20 cellular contexts compared by ENCODE assay signal in the genomic region with DNA sequence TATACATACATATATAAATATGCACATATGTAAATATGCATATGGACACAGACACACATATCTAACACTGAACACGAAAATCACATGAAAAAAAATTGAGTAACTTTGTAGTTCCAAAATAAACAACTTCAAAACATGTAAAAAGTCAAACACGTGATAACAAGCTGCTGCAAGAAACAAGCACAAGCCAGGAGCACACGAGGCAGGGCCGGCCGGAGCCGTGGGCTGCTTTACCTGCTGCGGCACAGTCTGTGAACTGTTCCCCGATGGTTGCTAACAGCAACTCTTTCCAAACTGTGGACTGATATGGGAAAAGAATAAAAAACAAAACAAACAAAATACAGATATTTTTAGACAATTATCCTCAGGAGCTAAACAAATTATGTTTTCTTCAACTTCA. TPM values are rescaled to one million over a fixed set of nuclear protein-coding genes. Genes with fewer than 3 reads are reported as not detected.
DNase-seq lines count a peak whose midpoint lies in the region; ATAC-seq and TF ChIP-seq lines count a peak whose summit lies in the region.
"Had no signal": no experiment of that assay in that cellular context is flagged by ENCODE, and none has a peak within 500 bp of the region (broad histone marks: within the 10 kb centered on the region; RNA-seq: fewer than 3 reads in every experiment).

No MANE protein-coding gene starts in this region.

- H3K4me3 ChIP-seq in IMR-90 (ENCODE audit: insufficient read depth, low read depth, low read length) (no peak overlapping the region), colonic mucosa (no peak overlapping the region), lung (no peak overlapping the region), stomach smooth muscle (ENCODE audit: low read length in 2 of 2) (no peak overlapping the region)
- H3K4me3 ChIP-seq: PC-9, SK-N-MC had no signal

- intact Hi-C loops in IMR-90 (cut with micrococcal nuclease), result no loop called here
- intact Hi-C loops in colonic mucosa (cut with DNase I), result no loop called here

- CTCF ChIA-PET in IMR-90 (lab: Yijun Ruan, JAX), result interaction anchor here (0.6 to 2.5 kb wide), 2 partner anchors 13 to 1370 kb away, joined by 3 to 10 read pairs; no protein-coding TSS in a partner anchor

- no peak for ATAC-seq in IMR-90 (ENCODE audit: low read depth)
- peak; percentile 61 for ATAC-seq in lung (ENCODE audit: insufficient read depth, low FRiP score)
- no peak for ATAC-seq in HG03432 (IDR thresholded peaks at IDR 0.05; ENCODE audit: unreplicated experiment)
- ATAC-seq: activated CD8-positive, alpha-beta T cell treated with anti-CD3 and anti-CD28 coated beads, Interleukin-2, amount 10 ng/mL, durations not matched to agents 7 days and 5 days; stimulated activated naive CD8-positive, alpha-beta T cell treated with anti-CD3 and anti-CD28 coated beads, Interleukin-15, amount 100 ng/mL, for 72 hours had no signal

- TF ChIP-seq RAD21 in IMR-90 (IDR thresholded peaks at IDR 0.05; ENCODE audit: low read length), result no peak

- no CpG with 5 or more reads among the region's 8 CpGs for WGBS in IMR-90 (ENCODE audit: extremely low coverage in 2 of 2, insufficient read length in 1 of 2), 2 experiments
- 60 to 82% methylated on average over 8 of the region's 8 CpGs for WGBS in lung, 2 donors

- no peak for TF ChIP-seq CTCF in IMR-90 (conservative IDR thresholded peaks at IDR 0.05; ENCODE audit: low read depth, low read length)
- TF ChIP-seq CTCF in colonic mucosa (IDR thresholded peaks at IDR 0.05), result no peak
- no peak for TF ChIP-seq CTCF in lung (IDR thresholded peaks at IDR 0.05; ENCODE audit: control extremely low read depth, extremely low read depth)

- BruUV-seq in IMR-90 (replicated peaks; lab: Mats Ljungman, UMichigan), result no TSS peak

- H3K9ac ChIP-seq in IMR-90 (ENCODE audit: low read depth, low read length), result peak overlapping the region; percentile 52
- H3K9ac ChIP-seq in colonic mucosa (ENCODE audit: low read depth in 2 of 2, low read length in 2 of 2), result no peak overlapping the region
- H3K9ac ChIP-seq in stomach smooth muscle (ENCODE audit: low read length in 2 of 2), result no peak overlapping the region

- H2BK5ac ChIP-seq in IMR-90 (ENCODE audit: low read depth, low read length, poor library complexity, severe bottlenecking), result peak overlapping the region; percentile 88

- dilution Hi-C loops in IMR-90 (cut with HindIII; ENCODE audit: low sequenced_read_pairs, unreplicated experiment), result no loop called here

- peak overlapping the region; percentile 88 for H3K18ac ChIP-seq in IMR-90 (ENCODE audit: low read depth, low read length)

- H4K8ac ChIP-seq in IMR-90 (ENCODE audit: low read depth in 2 of 2, low read length in 2 of 2), result peak overlapping the region; percentile 57 to 82

- peak overlapping the region; percentile 67 for H2AFZ ChIP-seq in IMR-90 (replicated peaks; ENCODE audit: low read length, poor library complexity)
- H2AFZ ChIP-seq: PC-9 had no signal

- H3K27ac ChIP-seq in IMR-90 (ENCODE audit: insufficient read depth, low read length) (peak overlapping the region; percentile 90), colonic mucosa (peak overlapping the region; percentile 65), lung (ENCODE audit: low read depth in 1 of 2, low read length in 1 of 2) (peak overlapping the region in 1 of 2 donors; percentile 37), stomach smooth muscle (ENCODE audit: low read length) (peak overlapping the region; percentile 58)
- H3K27ac ChIP-seq: brain microvascular endothelial cell, PC-9, SK-N-MC had no signal

- peak overlapping the region; percentile 86 for H2BK120ac ChIP-seq in IMR-90 (ENCODE audit: low read depth, low read length)

- H3K9me1 ChIP-seq in IMR-90 (ENCODE audit: insufficient read depth, low read length), result peaks cover 3% of the 10 kb centered on the region; the same call in 1 of the 2 replicates

- peak overlapping the region; percentile 39 for H3K4me2 ChIP-seq in IMR-90 (ENCODE audit: low read depth, low read length)
- H3K4me2 ChIP-seq: PC-9 had no signal

- H3K4me1 ChIP-seq in IMR-90 (ENCODE audit: control insufficient read depth, insufficient read depth, low read length) (peaks cover 13% of the 10 kb centered on the region), colonic mucosa (peaks cover 7% of the 10 kb centered on the region), lung (ENCODE audit: control insufficient read depth in 2 of 2, insufficient read depth in 2 of 2, low read length in 2 of 2) (peaks cover 1 to 8% of the 10 kb centered on the region in 2 donors), stomach smooth muscle (ENCODE audit: control insufficient read depth, insufficient read depth, low read length) (peaks cover 16% of the 10 kb centered on the region)

- H3K56ac ChIP-seq in IMR-90 (ENCODE audit: extremely low read depth, insufficient read depth, low read length), result no peak overlapping the region

- peak overlapping the region; percentile 61 for H3K14ac ChIP-seq in IMR-90 (replicated peaks; ENCODE audit: low read depth, low read length)

- peak overlapping the region; percentile 83; the same call in 2 of the 3 replicates for H2BK15ac ChIP-seq in IMR-90 (ENCODE audit: low read depth, low read length)

- H4K5ac ChIP-seq in IMR-90 (ENCODE audit: low read depth, low read length), result peak overlapping the region; percentile 97

- no peak overlapping the region for H2AK9ac ChIP-seq in IMR-90 (replicated peaks; ENCODE audit: low read depth, low read length, poor library complexity)

- peak overlapping the region; percentile 75 for H2AK5ac ChIP-seq in IMR-90 (ENCODE audit: low read depth, low read length)

- POLR2A ChIA-PET in IMR-90 (lab: Charles Lee; ENCODE audit: unreplicated experiment), result no interaction called here

- H2BK20ac ChIP-seq in IMR-90 (ENCODE audit: low read depth, low read length), result peak overlapping the region; percentile 53

- H3K79me1 ChIP-seq in IMR-90 (ENCODE audit: low read depth in 1 of 2, low read length in 2 of 2), result no peaks in the 10 kb centered on the region

- no peaks in the 10 kb centered on the region for H3K36me3 ChIP-seq in IMR-90 (ENCODE audit: control insufficient read depth, insufficient read depth, low read length)
- no peaks in the 10 kb centered on the region for H3K36me3 ChIP-seq in colonic mucosa
- H3K36me3 ChIP-seq in lung (ENCODE audit: control insufficient read depth in 2 of 2, insufficient read depth in 2 of 2, low read length in 2 of 2), result peaks cover 0 to 3% of the 10 kb centered on the region in 2 donors
- H3K36me3 ChIP-seq in stomach smooth muscle (ENCODE audit: control insufficient read depth in 2 of 2, insufficient read depth in 2 of 2, low read length in 2 of 2), result peaks cover 0 to 2% of the 10 kb centered on the region in 2 donors
- H3K36me3 ChIP-seq: brain microvascular endothelial cell had no signal

- no peaks in the 10 kb centered on the region for H4K20me1 ChIP-seq in IMR-90 (ENCODE audit: insufficient read depth, low read length)

- peak overlapping the region; percentile 74; the same call in 1 of the 2 replicates for H3K23ac ChIP-seq in IMR-90 (ENCODE audit: low read depth, low read length)

- no peak for TF ChIP-seq POLR2A in IMR-90 (IDR thresholded peaks at IDR 0.05; ENCODE audit: low read depth, low read length)

- H3K9me3 ChIP-seq in IMR-90 (ENCODE audit: control insufficient read depth, insufficient read depth, low read length) (no peaks in the 10 kb centered on the region), colonic mucosa (no peaks in the 10 kb centered on the region), lung (ENCODE audit: control insufficient read depth in 2 of 2, insufficient read depth in 1 of 2, low read length in 1 of 2) (no peaks in the 10 kb centered on the region), stomach smooth muscle (ENCODE audit: control insufficient read depth in 2 of 2, low read length in 2 of 2) (no peaks in the 10 kb centered on the region)

- H3K27me3 ChIP-seq in IMR-90 (ENCODE audit: control insufficient read depth, insufficient read depth, low read length) (no peaks in the 10 kb centered on the region), colonic mucosa (no peaks in the 10 kb centered on the region), lung (ENCODE audit: control insufficient read depth, insufficient read depth) (no peaks in the 10 kb centered on the region), stomach smooth muscle (ENCODE audit: control insufficient read depth in 1 of 2, insufficient read depth in 2 of 2, low read length in 2 of 2) (no peaks in the 10 kb centered on the region)
- H3K27me3 ChIP-seq: brain microvascular endothelial cell had no signal

- DNase-seq in IMR-90 (no peak), colonic mucosa (no peak), lung (ENCODE audit: low spot score) (no peak), H4 (ENCODE audit: low spot score) (no peak), dermis blood vessel endothelial cell (no peak)
- no peak for DNase-seq in activated CD8-positive, alpha-beta memory T cell treated with anti-CD3 and anti-CD28 coated beads, Interleukin-2, amount 50 U/mL, for 4 hours
- DNase-seq: activated B cell treated with CpG ODN at 0.5 μM for 24 hours; activated CD8-positive, alpha-beta T cell treated with anti-CD3 and anti-CD28 coated beads, Interleukin-2, amount 10 ng/mL, durations not matched to agents 7 days and 5 days; activated T-cell treated with anti-CD3 and anti-CD28 coated beads, Interleukin-2, amount 50 U/mL, for 48 hours; CD4-positive, alpha-beta T cell; DMS53; KG1; NCI-H1930; NCI-H345; PC-9; stimulated activated naive CD8-positive, alpha-beta T cell treated with anti-CD3 and anti-CD28 coated beads, Interleukin-15, amount 100 ng/mL, for 72 hours had no signal

- H4K91ac ChIP-seq in IMR-90 (ENCODE audit: insufficient read depth, low read depth, low read length), result peak overlapping the region; percentile 88

- in situ Hi-C loops in IMR-90 (cut with MboI; ENCODE audit: low sequenced_read_pairs), result no loop called here

- peak overlapping the region; percentile 67 for H3K4ac ChIP-seq in IMR-90 (ENCODE audit: low read depth, low read length)

TF ChIP-seq in IMR-90, 13 proteins besides CTCF, POLR2A, EP300 and RAD21 (continues in another document):
- TF ChIP-seq, protein P1, sequence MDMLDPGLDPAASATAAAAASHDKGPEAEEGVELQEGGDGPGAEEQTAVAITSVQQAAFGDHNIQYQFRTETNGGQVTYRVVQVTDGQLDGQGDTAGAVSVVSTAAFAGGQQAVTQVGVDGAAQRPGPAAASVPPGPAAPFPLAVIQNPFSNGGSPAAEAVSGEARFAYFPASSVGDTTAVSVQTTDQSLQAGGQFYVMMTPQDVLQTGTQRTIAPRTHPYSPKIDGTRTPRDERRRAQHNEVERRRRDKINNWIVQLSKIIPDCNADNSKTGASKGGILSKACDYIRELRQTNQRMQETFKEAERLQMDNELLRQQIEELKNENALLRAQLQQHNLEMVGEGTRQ (IDR thresholded peaks at IDR 0.05; ENCODE audit: low read depth, low read length), result no peak
- TF ChIP-seq CEBPB (IDR thresholded peaks at IDR 0.05; ENCODE audit: low read depth, low read length), result no peak

RNA-seq across cellular contexts. Expression of a gene that starts 31.6 kb away (rescaled TPM):
- total RNA-seq in IMR-90 (2012; rRNA removed) (0.72 and 0.83 TPM in 2 replicates), colonic mucosa (10 to 100 TPM; 14.5 to 44.2 TPM), lung (10 to 100 TPM; 11.4 to 21.8 TPM), dermis blood vessel endothelial cell (2.5 and 2.6 TPM in 2 replicates)
- polyA plus RNA-seq in IMR-90 (2012; rRNA removed) (0.83 and 1.1 TPM in 2 replicates), lung (10 to 100 TPM in 1 of 2 donors, 1 to 10 TPM in 1; 9.7 to 12.6 TPM)
- 0.16 TPM in 2 replicates for polyA plus RNA-seq in IMR-90 (2012; cell fraction: cytosol; rRNA removed)
- 0.04 and 0.45 TPM in 2 replicates for polyA plus RNA-seq in IMR-90 (2012; cell fraction: nucleus; rRNA removed; ENCODE audit: low replicate concordance)
- total RNA-seq in H4 (2014; rRNA removed; shearing (Covaris generic)), result 0.91 and 0.97 TPM in 2 replicates
- total RNA-seq: PC-9 had no signal
